Comparison of ENCODE assay signal across 1 cellular context in genomic region chr9:94922098-94922607, GRCh38.
TF ChIP-seq lines count a peak whose summit lies in the region.

No MANE protein-coding gene starts in this region.

TF ChIP-seq in HepG2, 621 proteins besides CTCF, POLR2A, EP300 and RAD21 (continued from another document and continues in another):
- TF ChIP-seq MYC (CRISPR knock-in tag; IDR thresholded peaks at IDR 0.05; ENCODE audit: borderline replicate concordance) (no peak), ZNF607 (CRISPR knock-in tag; IDR thresholded peaks at IDR 0.05; ENCODE audit: borderline replicate concordance) (peak; percentile 53; the same call in 1 of the 2 replicates), ZSCAN25 (CRISPR knock-in tag; IDR thresholded peaks at IDR 0.05) (peak; percentile 51; the same call in 1 of the 2 replicates), ZNF570 (CRISPR knock-in tag; IDR thresholded peaks at IDR 0.05; ENCODE audit: borderline replicate concordance) (no peak), TFE3 (CRISPR knock-in tag; IDR thresholded peaks at IDR 0.05) (peak; percentile 24; the same call in 1 of the 2 replicates), ZBTB26 (CRISPR knock-in tag; IDR thresholded peaks at IDR 0.05; ENCODE audit: borderline replicate concordance) (no peak), REL (CRISPR knock-in tag; conservative IDR thresholded peaks at IDR 0.05) (no peak), ELK4 (CRISPR knock-in tag; IDR thresholded peaks at IDR 0.05; ENCODE audit: borderline replicate concordance) (no peak), NR3C1 (CRISPR knock-in tag; IDR thresholded peaks at IDR 0.05) (no peak), EZH2 (conservative IDR thresholded peaks at IDR 0.05; ENCODE audit: low read depth, low read length) (no peak), ZXDC (CRISPR knock-in tag; IDR thresholded peaks at IDR 0.05) (no peak), PATZ1 (CRISPR knock-in tag; IDR thresholded peaks at IDR 0.05) (no peak), MLLT10 (CRISPR knock-in tag; IDR thresholded peaks at IDR 0.05) (no peak), RXRB (CRISPR knock-in tag; IDR thresholded peaks at IDR 0.05; ENCODE audit: borderline replicate concordance) (peak; percentile 70; the same call in 1 of the 2 replicates), ZNF564 (CRISPR knock-in tag; IDR thresholded peaks at IDR 0.05) (no peak), ATF7 (IDR thresholded peaks at IDR 0.05) (no peak), ATF7 (CRISPR knock-in tag; IDR thresholded peaks at IDR 0.05) (no peak), ZNF432 (CRISPR knock-in tag; IDR thresholded peaks at IDR 0.05; ENCODE audit: borderline replicate concordance) (no peak), ISL2 (CRISPR knock-in tag; IDR thresholded peaks at IDR 0.05) (no peak), ZNF382 (CRISPR knock-in tag; IDR thresholded peaks at IDR 0.05; ENCODE audit: borderline replicate concordance) (no peak), MNT (IDR thresholded peaks at IDR 0.05) (no peak), ZBTB42 (CRISPR knock-in tag; IDR thresholded peaks at IDR 0.05) (no peak), ELF3 (CRISPR knock-in tag; IDR thresholded peaks at IDR 0.05) (peak; percentile 91), TRAFD1 (CRISPR knock-in tag; IDR thresholded peaks at IDR 0.05; ENCODE audit: borderline replicate concordance) (no peak), ZSCAN12 (CRISPR knock-in tag; IDR thresholded peaks at IDR 0.05) (no peak), IRF1 (CRISPR knock-in tag; IDR thresholded peaks at IDR 0.05; ENCODE audit: low read depth) (no peak), CEBPB (IDR thresholded peaks at IDR 0.05; ENCODE audit: borderline replicate concordance, low read depth, low read length) (peak; percentile 44), HNF1B (CRISPR knock-in tag; IDR thresholded peaks at IDR 0.05) (no peak), ZGPAT (CRISPR knock-in tag; IDR thresholded peaks at IDR 0.05) (peak; percentile 53; the same call in 1 of the 2 replicates), ZNF792 (CRISPR knock-in tag; IDR thresholded peaks at IDR 0.05) (0 out of 2 replicates have a peak, but pooled peaks have one; percentile 51), RARA (CRISPR knock-in tag; IDR thresholded peaks at IDR 0.05) (peak; percentile 82), ZNF703 (CRISPR knock-in tag; IDR thresholded peaks at IDR 0.05; ENCODE audit: borderline replicate concordance) (no peak), NFKB2 (CRISPR knock-in tag; IDR thresholded peaks at IDR 0.05; ENCODE audit: borderline replicate concordance) (no peak), SRSF4 (IDR thresholded peaks at IDR 0.05; ENCODE audit: low read depth, low read length, poor library complexity, severe bottlenecking) (no peak), ZNF232 (CRISPR knock-in tag; IDR thresholded peaks at IDR 0.05; ENCODE audit: borderline replicate concordance) (no peak), ZBTB7B (CRISPR knock-in tag; IDR thresholded peaks at IDR 0.05) (no peak), KDM5A (IDR thresholded peaks at IDR 0.05; ENCODE audit: borderline replicate concordance, low read length) (no peak), ZSCAN9 (CRISPR knock-in tag; IDR thresholded peaks at IDR 0.05; ENCODE audit: borderline replicate concordance) (no peak), BCLAF1 (IDR thresholded peaks at IDR 0.05) (no peak), PHF8 (CRISPR knock-in tag; IDR thresholded peaks at IDR 0.05) (no peak), REPIN1 (CRISPR knock-in tag; IDR thresholded peaks at IDR 0.05; ENCODE audit: borderline replicate concordance, low read depth) (no peak), ZNF580 (CRISPR knock-in tag; IDR thresholded peaks at IDR 0.05; ENCODE audit: borderline replicate concordance, low read depth) (no peak), GTF2F1 (IDR thresholded peaks at IDR 0.05; ENCODE audit: low read length) (no peak), SMC3 (IDR thresholded peaks at IDR 0.05; ENCODE audit: low read length) (no peak)
